ENCODE assay signal across 20 cellular contexts in genomic region chr4:53233396-53233795, GRCh38.
"Had no signal": no experiment of that assay in that cellular context is flagged by ENCODE, and none has a peak within 500 bp of the region (broad histone marks: within the 10 kb centered on the region; RNA-seq: fewer than 3 reads in every experiment).

No MANE protein-coding gene starts in this region.

- H3K27ac ChIP-seq: body of pancreas, lower lobe of right lung, right atrium auricular region, skin epidermis, suprapubic skin, upper lobe of right lung had no signal

- H3K9me3 ChIP-seq: body of pancreas, lower lobe of right lung, right atrium auricular region, suprapubic skin, upper lobe of right lung had no signal

- H3K27me3 ChIP-seq: body of pancreas, right atrium auricular region, suprapubic skin, upper lobe of right lung had no signal

- H3K4me3 Mint-ChIP-seq: activated naive CD4-positive, alpha-beta T cell treated with anti-CD3 and anti-CD28 coated beads for 36 hours; dendritic cell treated with granulocyte-macrophage colony-stimulating factor and Interleukin-4, amounts not matched to agents 40 ng/mL and 50 ng/mL, for 4 days; effector memory CD8-positive, alpha-beta T cell; immature natural killer cell; nephron had no signal

- H3K27me3 Mint-ChIP-seq: dendritic cell treated with granulocyte-macrophage colony-stimulating factor and Interleukin-4, amounts not matched to agents 40 ng/mL and 50 ng/mL, for 4 days; effector memory CD8-positive, alpha-beta T cell; progenitor cell of endocrine pancreas had no signal

- H3K36me3 Mint-ChIP-seq: immature natural killer cell had no signal

- H3K36me3 ChIP-seq: lower lobe of right lung, right atrium auricular region, suprapubic skin, upper lobe of right lung had no signal

- H3K4me1 ChIP-seq: body of pancreas, lower lobe of right lung, suprapubic skin, upper lobe of right lung had no signal

- DNase-seq: activated CD4-positive, CD25-positive, alpha-beta regulatory T cell treated with anti-CD3 and anti-CD28 coated beads, Interleukin-2, amount 50 U/mL, for 72 hours; activated naive CD4-positive, alpha-beta T cell treated with anti-CD3 and anti-CD28 coated beads for 36 hours; activated T-cell treated with anti-CD3 and anti-CD28 coated beads for 4 hours; body of pancreas; effector memory CD8-positive, alpha-beta T cell; immature natural killer cell; left cardiac atrium; lower lobe of right lung; occipital lobe; stimulated activated CD4-positive, alpha-beta T cell treated with anti-CD3 and anti-CD28 coated beads, Interleukin-4, amount 100 ng/mL, for 4 hours; stimulated activated CD8-positive, alpha-beta memory T cell treated with anti-CD3 and anti-CD28 coated beads, Interleukin-4, amount 100 ng/mL, for 48 hours; stimulated activated naive CD8-positive, alpha-beta T cell treated with anti-CD3 and anti-CD28 coated beads, Interleukin-15, Interleukin-2, amounts not matched to agents 100 U/mL and 50 U/mL, for 24 hours; upper lobe of right lung had no signal

- H3K9me3 Mint-ChIP-seq: activated naive CD4-positive, alpha-beta T cell treated with anti-CD3 and anti-CD28 coated beads for 36 hours; activated T-helper 2 cell treated with anti-CD3 and anti-CD28 coated beads, Interferon-gamma antibody, Interleukin-2, Interleukin-4, amounts not matched to agents 10 μg/mL and 5 μg/mL and 100 μg/mL, durations not matched to agents 14 hours and 24 hours and 36 hours; dendritic cell treated with granulocyte-macrophage colony-stimulating factor and Interleukin-4, amounts not matched to agents 40 ng/mL and 50 ng/mL, for 4 days; effector memory CD8-positive, alpha-beta T cell; immature natural killer cell; nephron had no signal

- H3K4me3 ChIP-seq: body of pancreas, lower lobe of right lung, right atrium auricular region, skin epidermis, suprapubic skin, upper lobe of right lung had no signal

- H3K27ac Mint-ChIP-seq: activated naive CD4-positive, alpha-beta T cell treated with anti-CD3 and anti-CD28 coated beads for 36 hours; activated T-helper 2 cell treated with anti-CD3 and anti-CD28 coated beads, Interferon-gamma antibody, Interleukin-2, Interleukin-4, amounts not matched to agents 10 μg/mL and 5 μg/mL and 100 μg/mL, durations not matched to agents 14 hours and 24 hours and 36 hours; dendritic cell treated with granulocyte-macrophage colony-stimulating factor and Interleukin-4, amounts not matched to agents 40 ng/mL and 50 ng/mL, for 4 days; effector memory CD8-positive, alpha-beta T cell; progenitor cell of endocrine pancreas had no signal
